In genomic region chr6:82408952-82409421, GRCh38 we compare ENCODE assay signal across 16 cellular contexts. TPM values are rescaled to one million over a fixed set of nuclear protein-coding genes. Genes with fewer than 3 reads are reported as not detected.
DNase-seq lines count a peak whose midpoint lies in the region; ATAC-seq and TF ChIP-seq lines count a peak whose summit lies in the region.
"Had no signal": no experiment of that assay in that cellular context is flagged by ENCODE, and none has a peak within 500 bp of the region (broad histone marks: within the 10 kb centered on the region; RNA-seq: fewer than 3 reads in every experiment).

No MANE protein-coding gene starts in this region.

- TF ChIP-seq CTCF in fibroblast of the aortic adventitia (IDR thresholded peaks at IDR 0.05; ENCODE audit: insufficient read depth, low read length) (no peak), glutamatergic neuron (IDR thresholded peaks at IDR 0.05; ENCODE audit: partially characterized antibody, unreplicated experiment) (no peak)

- no peak overlapping the region for H3K27ac Mint-ChIP-seq in glutamatergic neuron (ENCODE audit: unreplicated experiment)
- H3K27ac Mint-ChIP-seq: CD8-positive, alpha-beta T cell had no signal

- H3K4me3 ChIP-seq in fibroblast of the aortic adventitia (ENCODE audit: low read depth, low read length): no peak overlapping the region
- H3K4me3 ChIP-seq: testis had no signal

- ATAC-seq in GM18861 (IDR thresholded peaks at IDR 0.05; ENCODE audit: unreplicated experiment): no peak
- ATAC-seq: CD8-positive, alpha-beta T cell had no signal

- DNase-seq in GM03348 (ENCODE audit: low spot score) (peak; percentile 46), H4 (ENCODE audit: low spot score) (peak; percentile 13), OCI-M1 (lab: John Stamatoyannopoulos, UW) (peak; percentile 64), fibroblast of the aortic adventitia (ENCODE audit: low read depth) (peak; percentile 86), NCI-H748 (lab: John Stamatoyannopoulos, UW; ENCODE audit: unreplicated experiment) (no peak), posterior vena cava (ENCODE audit: low spot score) (no peak), glutamatergic neuron (no peak)
- DNase-seq: activated CD4-positive, CD25-positive, alpha-beta regulatory T cell; activated naive CD4-positive, alpha-beta T cell treated with anti-CD3 and anti-CD28 coated beads, Interleukin-2, amount 50 U/mL, for 16 hours; CD8-positive, alpha-beta T cell; effector CD8-positive, alpha-beta T cell; NCI-H1105 treated with DMSO at 0.1 percent for 48 hours; stimulated activated CD4-positive, alpha-beta T cell treated with anti-CD3 and anti-CD28 coated beads, Interleukin-2, amount 100 ng/mL, for 24 hours; testis had no signal

- peaks cover 9% of the 10 kb centered on the region for H3K4me1 Mint-ChIP-seq in glutamatergic neuron (ENCODE audit: low read depth, unreplicated experiment)
- H3K4me1 Mint-ChIP-seq: neural crest cell had no signal

- no peaks in the 10 kb centered on the region for H3K9me3 Mint-ChIP-seq in glutamatergic neuron (ENCODE audit: unreplicated experiment)
- H3K9me3 Mint-ChIP-seq: CD8-positive, alpha-beta T cell; neural crest cell had no signal

- no peaks in the 10 kb centered on the region for H3K36me3 Mint-ChIP-seq in glutamatergic neuron (ENCODE audit: unreplicated experiment)
- H3K36me3 Mint-ChIP-seq: CD8-positive, alpha-beta T cell had no signal

- intact Hi-C loops in posterior vena cava (cut with DNase I): no loop called here

- no peak overlapping the region for H3K4me3 Mint-ChIP-seq in glutamatergic neuron (ENCODE audit: unreplicated experiment)
- H3K4me3 Mint-ChIP-seq: CD8-positive, alpha-beta T cell; neural crest cell had no signal

- H3K27me3 Mint-ChIP-seq in glutamatergic neuron (ENCODE audit: unreplicated experiment): no peaks in the 10 kb centered on the region

RNA-seq across cellular contexts. Expression of gene TPBG, which starts 45.4 kb away (rescaled TPM):
- 15.9 and 20.3 TPM in 2 replicates for total RNA-seq in H4 (2014; rRNA removed; shearing (Covaris generic))
- total RNA-seq in fibroblast of the aortic adventitia (ENCODE audit: low replicate concordance) (34.6 and 101 TPM in 2 replicates), posterior vena cava (10 to 100 TPM; 15.2 to 22.1 TPM), glutamatergic neuron (ENCODE audit: unreplicated experiment) (1.4 TPM)

Comparison
In these comparisons a context has a peak if more than half of its experiments do, and no peak if none do; other contexts are left out.
1. DNase-seq: peak in GM03348 (single experiment), H4 (single experiment), OCI-M1 (single experiment) and fibroblast of the aortic adventitia (single experiment); none in NCI-H748 (single experiment), posterior vena cava (single experiment) and glutamatergic neuron (single experiment).